ENCODE assay signal across 23 cellular contexts in genomic region chr6:164105705-164106104, GRCh38.
"Had no signal": no experiment of that assay in that cellular context is flagged by ENCODE, and none has a peak within 500 bp of the region (broad histone marks: within the 10 kb centered on the region; RNA-seq: fewer than 3 reads in every experiment).

No MANE protein-coding gene starts in this region.

- H3K36me3 ChIP-seq: lower lobe of right lung, sigmoid colon, stomach, tibial artery, upper lobe of right lung had no signal

- H3K9me3 ChIP-seq: lower lobe of right lung, stomach, tibial artery, upper lobe of right lung had no signal

- H3K27me3 ChIP-seq: sigmoid colon, tibial artery, upper lobe of right lung had no signal

- FAIRE-seq: keratinocyte had no signal

- H3K27ac ChIP-seq: lower lobe of right lung, sigmoid colon, stomach, tibial artery, upper lobe of right lung had no signal

- ATAC-seq: activated CD8-positive, alpha-beta memory T cell treated with anti-CD3 and anti-CD28 coated beads, Interleukin-2, amount 10 ng/mL, durations not matched to agents 7 days and 5 days; activated CD8-positive, alpha-beta T cell treated with anti-CD3 and anti-CD28 coated beads for 36 hours; activated naive CD8-positive, alpha-beta T cell treated with anti-CD3 and anti-CD28 coated beads, Interleukin-2, amount 50 U/mL, for 24 hours; esophagus mucosa; left colon; naive thymus-derived CD8-positive, alpha-beta T cell; SK-N-SH treated with all-trans-retinoic acid at 6 μM for 48 hours; T-helper 17 cell had no signal

- H3K4me3 ChIP-seq: lower lobe of right lung, sigmoid colon, stomach, tibial artery, upper lobe of right lung had no signal

- DNase-seq: activated CD4-positive, alpha-beta T cell treated with anti-CD3 and anti-CD28 coated beads for 1 hour; activated CD4-positive, alpha-beta T cell treated with anti-CD3 and anti-CD28 coated beads, Interleukin-2, amount 50 U/mL, for 1 hour; activated CD8-positive, alpha-beta memory T cell treated with anti-CD3 and anti-CD28 coated beads, Interleukin-2, amount 10 ng/mL, durations not matched to agents 7 days and 5 days; activated naive CD8-positive, alpha-beta T cell treated with anti-CD3 and anti-CD28 coated beads, Interleukin-2, amount 50 U/mL, for 24 hours; activated T-cell treated with anti-CD3 and anti-CD28 coated beads, Interleukin-2, amount 50 U/mL, for 48 hours; foreskin fibroblast; left colon; lower lobe of right lung; mesenchymal stem cell; naive thymus-derived CD8-positive, alpha-beta T cell; sigmoid colon; stimulated activated CD4-positive, alpha-beta T cell treated with anti-CD3 and anti-CD28 coated beads, Interleukin-15, amount 100 ng/mL, for 24 hours; stimulated activated CD4-positive, alpha-beta T cell treated with anti-CD3 and anti-CD28 coated beads, Interleukin-2, amount 100 ng/mL, for 24 hours; stimulated activated naive B cell treated with anti-CD40 and anti-IgM and Interleukin-4, amounts not matched to agents 10 μg/mL and 1 μg/mL and 100 μg/mL, for 72 hours; stomach; T-helper 17 cell; T1000; tibial artery; upper lobe of right lung had no signal
